In genomic region chr1:25922633-25923567, GRCh38 we compare ENCODE assay signal across 8 cellular contexts. TPM values are rescaled to one million over a fixed set of nuclear protein-coding genes. Genes with fewer than 3 reads are reported as not detected.
A peak's percentile ranks its signal among the peaks of the same experiment; 100 is the strongest.
DNase-seq lines count a peak whose midpoint lies in the region; ATAC-seq and TF ChIP-seq lines count a peak whose summit lies in the region.

No MANE protein-coding gene starts in this region.

- intact Hi-C loops in CD14-positive monocyte (cut with micrococcal nuclease): no loop called here
- intact Hi-C loops in left colon (cut with DNase I, micrococcal nuclease): no loop called here

- DNase-seq in CD14-positive monocyte (ENCODE audit: low spot score) (peak; percentile 56), KBM-7 (peak; percentile 41), choroid plexus epithelial cell (ENCODE audit: low read depth) (no peak), left colon (peak in 1 of 2 donors; percentile 46)
- DNase-seq in activated CD4-positive, CD25-positive, alpha-beta regulatory T cell treated with anti-CD3 and anti-CD28 coated beads, Interleukin-2, amount 50 U/mL, for 72 hours: peak; percentile 46
- peak; percentile 62 for DNase-seq in stimulated activated CD4-positive, alpha-beta T cell treated with anti-CD3 and anti-CD28 coated beads, Interleukin-15, amount 100 ng/mL, for 24 hours

- TF ChIP-seq CTCF in CD14-positive monocyte (IDR thresholded peaks at IDR 0.05): no peak
- TF ChIP-seq CTCF in choroid plexus epithelial cell (conservative IDR thresholded peaks at IDR 0.05; ENCODE audit: low read depth, low read length): no peak

- ATAC-seq in left colon: peak; percentile 58
- ATAC-seq in HG03108 (IDR thresholded peaks at IDR 0.05; ENCODE audit: unreplicated experiment): no peak
- no peak for ATAC-seq in HG03025 (IDR thresholded peaks at IDR 0.05; ENCODE audit: low FRiP score, unreplicated experiment)

- peaks cover 0 to 5% (median 0%) of the 10 kb centered on the region in 3 donors for H3K27me3 Mint-ChIP-seq in CD14-positive monocyte (ENCODE audit: low read depth in 3 of 3)

- peak overlapping the region; percentile 46 to 82 (median 80) for H3K27ac Mint-ChIP-seq in CD14-positive monocyte

- peak overlapping the region; percentile 87 to 95 for H3K4me3 Mint-ChIP-seq in CD14-positive monocyte

- H3K36me3 Mint-ChIP-seq in CD14-positive monocyte: no peaks in the 10 kb centered on the region

- in situ Hi-C loops in KBM-7 (cut with MboI; ENCODE audit: low pct_unique_long_range_greater_than_20kb, low sequenced_read_pairs): no loop called here

- H3K4me1 Mint-ChIP-seq in CD14-positive monocyte: peaks cover 36% of the 10 kb centered on the region

- H3K9me3 Mint-ChIP-seq in CD14-positive monocyte: no peaks in the 10 kb centered on the region

- peak overlapping the region; percentile 62 for H3K4me3 ChIP-seq in choroid plexus epithelial cell (ENCODE audit: low read depth, low read length)

RNA-seq across cellular contexts. Expression of gene STMN1, which starts 16.7 kb away (rescaled TPM):
- 1 to 10 TPM; 3.5 to 8.1 TPM for polyA plus RNA-seq in CD14-positive monocyte
- total RNA-seq in left colon: 10 to 100 TPM; 27.8 to 52.6 TPM

RNA-seq across cellular contexts. Expression of gene PAQR7, which starts 47.4 kb away (rescaled TPM):
- polyA plus RNA-seq in CD14-positive monocyte: 1 to 10 TPM in 1 of 2 donors, under 1 TPM in 1; 0.92 to 1.0 TPM
- total RNA-seq in left colon: 1 to 10 TPM; 2.3 to 3.3 TPM
